In the genomic region with DNA sequence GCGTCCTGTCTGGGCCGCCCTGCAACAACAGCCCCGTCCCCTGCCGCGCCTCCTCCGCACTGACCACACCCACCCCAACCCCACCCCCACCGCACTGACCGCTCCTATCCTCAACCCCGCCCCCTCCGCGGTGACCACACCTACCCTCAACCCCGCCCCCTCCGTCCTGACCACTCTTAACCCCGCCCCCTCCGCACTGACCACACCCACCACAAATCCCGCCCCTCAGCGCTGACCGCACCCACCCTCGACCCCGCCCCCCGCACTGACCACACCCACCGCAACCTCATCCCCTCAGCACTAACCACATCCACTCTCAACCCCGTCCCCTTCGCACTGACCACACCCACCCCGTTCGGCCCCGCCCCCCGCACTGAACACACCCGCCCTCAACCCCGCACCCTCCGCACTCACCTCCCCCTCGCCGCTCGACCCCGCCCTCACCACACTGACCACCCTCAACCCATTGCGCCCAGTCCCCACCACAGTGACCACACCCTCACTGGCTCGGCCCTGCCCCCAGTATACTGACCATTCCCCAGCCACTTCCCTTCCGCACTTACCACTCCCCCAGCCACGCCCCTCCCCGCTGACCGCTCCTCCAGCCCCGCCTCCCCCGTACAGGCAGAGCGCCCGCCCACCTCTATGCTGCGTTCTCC, we compare ENCODE assay signal across 8 cellular contexts. TPM values are rescaled to one million over a fixed set of nuclear protein-coding genes. Genes with fewer than 3 reads are reported as not detected.
DNase-seq lines count a peak whose midpoint lies in the region; ATAC-seq and TF ChIP-seq lines count a peak whose summit lies in the region.

No MANE protein-coding gene starts in this region.

- H3K9me3 Mint-ChIP-seq in brain, result peaks cover 0 to 7% (median 4%) of the 10 kb centered on the region in 5 experiments

- no peaks in the 10 kb centered on the region for H3K36me3 Mint-ChIP-seq in brain

- peaks cover 25% of the 10 kb centered on the region for H3K4me1 Mint-ChIP-seq in brain

- TF ChIP-seq CTCF in AG09319 (IDR thresholded peaks at IDR 0.05; ENCODE audit: low read depth, low read length) (no peak), GM20000 (IDR thresholded peaks at IDR 0.05; ENCODE audit: extremely low read depth, missing control alignments) (no peak), brain (conservative IDR thresholded peaks at IDR 0.05) (no peak), gastrocnemius medialis (IDR thresholded peaks at IDR 0.05 in 4 of 5, conservative IDR thresholded peaks at IDR 0.05 in 1 of 5) (no peak)

- H3K36me3 ChIP-seq in iPS-15b (ENCODE audit: control insufficient read depth, insufficient read depth, low read length), result no peaks in the 10 kb centered on the region
- no peaks in the 10 kb centered on the region for H3K36me3 ChIP-seq in gastrocnemius medialis

- H3K27me3 Mint-ChIP-seq in brain, result peaks cover 31% of the 10 kb centered on the region

- no peak for TF ChIP-seq POLR2A in gastrocnemius medialis (IDR thresholded peaks at IDR 0.05)

- in situ Hi-C loops in gastrocnemius medialis (cut with MboI; ENCODE audit: low sequenced_read_pairs in 4 of 4), result no loop called here

- peak overlapping the region; percentile 79 to 85 (median 84) for H3K4me3 Mint-ChIP-seq in brain

- intact Hi-C loops in gastrocnemius medialis (cut with DNase I; ENCODE audit: low total_unique reads), result no loop called here

- H3K4me1 ChIP-seq in iPS-15b (ENCODE audit: control insufficient read depth, insufficient read depth, low read length), result peaks cover 3% of the 10 kb centered on the region
- H3K4me1 ChIP-seq in gastrocnemius medialis, result peaks cover 0 to 7% of the 10 kb centered on the region in 2 donors

- no peak overlapping the region for H3K9ac ChIP-seq in iPS-15b (ENCODE audit: low read depth, low read length)

- TF ChIP-seq EP300 in Ishikawa (IDR thresholded peaks at IDR 0.05; ENCODE audit: borderline replicate concordance), result no peak

- peak; percentile 94 for DNase-seq in AG09319 (ENCODE audit: extremely low read depth, low read depth)
- DNase-seq in GM20000 (ENCODE audit: low spot score), result peak; percentile 99
- peak; percentile 72 for DNase-seq in UCSD-AML1 (lab: John Stamatoyannopoulos, UW; ENCODE audit: unreplicated experiment)
- peak; percentile 81 to 85 for DNase-seq in gastrocnemius medialis
- DNase-seq in cerebellar nuclear complex (lab: John Stamatoyannopoulos, UW), result no peak

- no peak for TF ChIP-seq RAD21 in Ishikawa (IDR thresholded peaks at IDR 0.05; ENCODE audit: low read depth)

- H3K27me3 ChIP-seq in iPS-15b (ENCODE audit: control insufficient read depth, insufficient read depth, low read length) (peaks cover 12% of the 10 kb centered on the region), gastrocnemius medialis (peaks cover 15 to 25% (median 21%) of the 10 kb centered on the region in 3 donors)

- H3K9me3 ChIP-seq in iPS-15b (ENCODE audit: control insufficient read depth, insufficient read depth, low read length), result no peaks in the 10 kb centered on the region
- H3K9me3 ChIP-seq in gastrocnemius medialis, result no peaks in the 10 kb centered on the region

- peak overlapping the region; percentile 65 for H3K4me3 ChIP-seq in iPS-15b (ENCODE audit: low read depth, low read length)
- peak overlapping the region; percentile 49 to 69 (median 58) for H3K4me3 ChIP-seq in gastrocnemius medialis

- H3K27ac ChIP-seq in gastrocnemius medialis, result peak overlapping the region; percentile 61 to 77 (median 70)

- peak; percentile 82 to 89 for ATAC-seq in gastrocnemius medialis

- H3K27ac Mint-ChIP-seq in brain, result peak overlapping the region in 1 of 5 experiments; percentile 47

TF ChIP-seq in Ishikawa, 13 proteins besides CTCF, POLR2A, EP300 and RAD21:
- TF ChIP-seq FOXM1 (IDR thresholded peaks at IDR 0.05; ENCODE audit: borderline replicate concordance, low read depth), result no peak
- TF ChIP-seq EGR1 (IDR thresholded peaks at IDR 0.05), result 0 out of 2 replicates have a peak, but pooled peaks have one; percentile 43
- no peak for TF ChIP-seq TCF12 (IDR thresholded peaks at IDR 0.05; ENCODE audit: low read depth)

RNA-seq across cellular contexts. Expression of gene F2RL3, which starts 8.2 kb away (rescaled TPM):
- 0.12 TPM for polyA plus RNA-seq in brain (ENCODE audit: insufficient read depth, low read depth, low replicate concordance)
- 1 to 10 TPM; 2.2 to 9.4 (median 6.3) TPM for total RNA-seq in gastrocnemius medialis

Comparison
In these comparisons a context has a peak if more than half of its experiments do, and no peak if none do; other contexts are left out.
1. DNase-seq: peak in AG09319 (single experiment), GM20000 (single experiment), UCSD-AML1 (single experiment) and gastrocnemius medialis (2 of 2); none in cerebellar nuclear complex (0 of 2).